Comparison of ENCODE assay signal across 1 cellular context in the genomic region with DNA sequence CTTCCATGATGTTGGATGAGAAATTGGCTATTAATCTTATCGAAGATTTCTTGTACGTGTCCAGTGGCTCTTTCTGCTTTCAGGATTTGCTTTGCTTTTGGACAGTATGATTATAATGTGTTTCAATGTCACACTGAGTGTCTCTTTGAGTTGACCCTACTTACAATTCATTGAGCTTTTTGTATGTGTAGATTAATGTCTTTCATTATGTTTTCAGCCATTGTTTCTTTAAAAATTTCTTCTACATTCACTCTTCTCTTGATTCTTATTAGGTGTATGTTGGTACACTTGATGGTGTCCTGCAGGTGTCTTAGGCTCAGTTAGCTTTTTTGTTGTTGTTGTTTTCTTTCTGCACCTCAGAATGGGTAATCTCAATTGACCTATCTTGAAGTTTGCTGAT.
A peak's percentile ranks its signal among the peaks of the same experiment; 100 is the strongest.
TF ChIP-seq lines count a peak whose summit lies in the region.

No MANE protein-coding gene starts in this region.

TF ChIP-seq in HEK293, 187 proteins besides CTCF, POLR2A, EP300 and RAD21:
- peak; percentile 99 for TF ChIP-seq ZNF558 (tag by site-specific recombination; IDR thresholded peaks at IDR 0.05)
- no peak for TF ChIP-seq HOXD13 (CRISPR knock-in tag; IDR thresholded peaks at IDR 0.05; ENCODE audit: borderline replicate concordance)
- no peak for TF ChIP-seq SALL2 (tag by site-specific recombination; IDR thresholded peaks at IDR 0.05; ENCODE audit: borderline replicate concordance)
- TF ChIP-seq, protein P1, sequence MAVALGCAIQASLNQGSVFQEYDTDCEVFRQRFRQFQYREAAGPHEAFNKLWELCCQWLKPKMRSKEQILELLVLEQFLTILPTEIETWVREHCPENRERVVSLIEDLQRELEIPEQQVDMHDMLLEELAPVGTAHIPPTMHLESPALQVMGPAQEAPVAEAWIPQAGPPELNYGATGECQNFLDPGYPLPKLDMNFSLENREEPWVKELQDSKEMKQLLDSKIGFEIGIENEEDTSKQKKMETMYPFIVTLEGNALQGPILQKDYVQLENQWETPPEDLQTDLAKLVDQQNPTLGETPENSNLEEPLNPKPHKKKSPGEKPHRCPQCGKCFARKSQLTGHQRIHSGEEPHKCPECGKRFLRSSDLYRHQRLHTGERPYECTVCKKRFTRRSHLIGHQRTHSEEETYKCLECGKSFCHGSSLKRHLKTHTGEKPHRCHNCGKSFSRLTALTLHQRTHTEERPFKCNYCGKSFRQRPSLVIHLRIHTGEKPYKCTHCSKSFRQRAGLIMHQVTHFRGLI (tag by site-specific recombination; IDR thresholded peaks at IDR 0.05) = no peak
- TF ChIP-seq, protein P2, sequence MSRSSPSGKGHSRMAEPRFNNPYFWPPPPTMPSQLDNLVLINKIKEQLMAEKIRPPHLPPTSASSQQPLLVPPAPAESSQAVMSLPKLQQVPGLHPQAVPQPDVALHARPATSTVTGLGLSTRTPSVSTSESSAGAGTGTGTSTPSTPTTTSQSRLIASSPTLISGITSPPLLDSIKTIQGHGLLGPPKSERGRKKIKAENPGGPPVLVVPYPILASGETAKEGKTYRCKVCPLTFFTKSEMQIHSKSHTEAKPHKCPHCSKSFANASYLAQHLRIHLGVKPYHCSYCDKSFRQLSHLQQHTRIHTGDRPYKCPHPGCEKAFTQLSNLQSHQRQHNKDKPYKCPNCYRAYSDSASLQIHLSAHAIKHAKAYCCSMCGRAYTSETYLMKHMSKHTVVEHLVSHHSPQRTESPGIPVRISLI (tag by site-specific recombination; IDR thresholded peaks at IDR 0.05) = no peak
- TF ChIP-seq ZNF138 (tag by site-specific recombination; IDR thresholded peaks at IDR 0.05; ENCODE audit: borderline replicate concordance) = no peak
